ENCODE assay signal across 22 cellular contexts in the genomic region with DNA sequence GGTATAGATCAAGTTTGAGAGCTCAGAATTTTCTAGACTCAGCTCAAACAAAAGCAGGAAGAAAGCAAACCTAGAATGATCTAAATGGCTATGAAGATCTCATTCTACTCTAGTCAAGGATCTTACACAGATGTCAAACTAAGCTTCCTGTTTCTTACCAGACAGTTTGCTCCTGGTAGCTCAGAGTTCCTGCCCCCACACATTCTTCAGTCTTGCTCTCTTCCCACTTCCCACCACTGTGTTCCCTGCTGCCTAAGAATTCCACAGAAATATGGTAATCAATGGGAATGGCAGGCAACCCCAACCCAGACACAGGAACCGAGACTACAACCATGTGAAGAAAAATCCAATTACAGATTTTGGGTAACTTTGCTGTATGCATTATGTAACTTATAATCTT.
DNase-seq lines count a peak whose midpoint lies in the region; ATAC-seq and TF ChIP-seq lines count a peak whose summit lies in the region.
"Had no signal": no experiment of that assay in that cellular context is flagged by ENCODE, and none has a peak within 500 bp of the region (broad histone marks: within the 10 kb centered on the region; RNA-seq: fewer than 3 reads in every experiment).

No MANE protein-coding gene starts in this region.

- ATAC-seq in HG03280 (IDR thresholded peaks at IDR 0.05; ENCODE audit: unreplicated experiment): no peak
- ATAC-seq: HCT116; naive thymus-derived CD8-positive, alpha-beta T cell had no signal

- H3K27me3 ChIP-seq in mesendoderm (ENCODE audit: insufficient read depth, low read length, poor library complexity): no peaks in the 10 kb centered on the region
- no peaks in the 10 kb centered on the region for H3K27me3 ChIP-seq in smooth muscle cell (ENCODE audit: low read depth)
- no peaks in the 10 kb centered on the region for H3K27me3 ChIP-seq in MG63
- H3K27me3 ChIP-seq: adrenal gland, sigmoid colon, uterus had no signal

- no peak overlapping the region for H2BK5ac ChIP-seq in mesendoderm (ENCODE audit: low read length)

- no peaks in the 10 kb centered on the region for H3K79me1 ChIP-seq in mesendoderm (ENCODE audit: low read length)

- no peak overlapping the region for H4K5ac ChIP-seq in mesendoderm (ENCODE audit: low read length)

- H3K27ac ChIP-seq in mesendoderm (ENCODE audit: low read depth, low read length) (no peak overlapping the region), smooth muscle cell (ENCODE audit: low read depth) (peak overlapping the region; percentile 94)
- H3K27ac ChIP-seq: adrenal gland, sigmoid colon, uterus had no signal

- DNase-seq in HT1080 (ENCODE audit: low read depth) (peak; percentile 39), choroid plexus epithelial cell (ENCODE audit: low read depth) (peak; percentile 20), mesendoderm (peak; percentile 34), smooth muscle cell (lab: John Stamatoyannopoulos, UW; ENCODE audit: unreplicated experiment) (no peak), MG63 (no peak), NCI-H1417 treated with DMSO at 0.1 percent for 48 hours (lab: John Stamatoyannopoulos, UW) (no peak)
- DNase-seq: activated CD4-positive, alpha-beta T cell treated with anti-CD3 and anti-CD28 coated beads for 1 hour; activated CD8-positive, alpha-beta memory T cell treated with anti-CD3 and anti-CD28 coated beads for 24 hours; activated naive CD4-positive, alpha-beta T cell; activated T-cell treated with anti-CD3 and anti-CD28 coated beads, Interleukin-2, amount 50 U/mL, for 24 hours; adrenal gland; CD4-positive, CD25-positive, alpha-beta regulatory T cell; foreskin melanocyte; naive thymus-derived CD8-positive, alpha-beta T cell; NCI-H1092 treated with DMSO at 0.1 percent for 48 hours; NCI-H2029 treated with DMSO at 0.1 percent for 48 hours; NCI-H345; NCI-H82; sigmoid colon; uterus had no signal

- no peak overlapping the region for H3K4me2 ChIP-seq in mesendoderm (ENCODE audit: low read length)
- peak overlapping the region; percentile 47 for H3K4me2 ChIP-seq in smooth muscle cell

- H3K4me1 ChIP-seq in mesendoderm (ENCODE audit: control insufficient read depth, low read depth, low read length) (no peaks in the 10 kb centered on the region), smooth muscle cell (ENCODE audit: low read depth) (peaks cover 6% of the 10 kb centered on the region)
- H3K4me1 ChIP-seq: adrenal gland, sigmoid colon, uterus had no signal

- H3K36me3 ChIP-seq in mesendoderm (ENCODE audit: control insufficient read depth, insufficient read depth, low read length) (no peaks in the 10 kb centered on the region), smooth muscle cell (ENCODE audit: low read depth) (no peaks in the 10 kb centered on the region), MG63 (no peaks in the 10 kb centered on the region)
- H3K36me3 ChIP-seq: adrenal gland, sigmoid colon, uterus had no signal

- H3K9ac ChIP-seq in mesendoderm (ENCODE audit: low read length) (no peak overlapping the region), smooth muscle cell (ENCODE audit: low read depth) (no peak overlapping the region)

- no peak overlapping the region for H4K8ac ChIP-seq in mesendoderm (ENCODE audit: low read depth, low read length)

- no peak overlapping the region for H3K23ac ChIP-seq in mesendoderm (ENCODE audit: low read length)

- no peaks in the 10 kb centered on the region for H4K20me1 ChIP-seq in smooth muscle cell (ENCODE audit: low read depth)

- H3K4me3 ChIP-seq in choroid plexus epithelial cell (ENCODE audit: low read depth, low read length) (no peak overlapping the region), mesendoderm (ENCODE audit: low read length) (no peak overlapping the region), smooth muscle cell (no peak overlapping the region), MG63 (no peak overlapping the region)
- H3K4me3 ChIP-seq: adrenal gland, sigmoid colon, uterus had no signal

- no peak overlapping the region for H3K4ac ChIP-seq in mesendoderm (ENCODE audit: low read depth, low read length)

- H3K79me2 ChIP-seq in mesendoderm (ENCODE audit: control insufficient read depth, insufficient read depth, low read length): no peaks in the 10 kb centered on the region
- no peaks in the 10 kb centered on the region for H3K79me2 ChIP-seq in smooth muscle cell (ENCODE audit: low read depth)

- TF ChIP-seq CTCF in choroid plexus epithelial cell (conservative IDR thresholded peaks at IDR 0.05; ENCODE audit: low read depth, low read length) (no peak), smooth muscle cell (IDR thresholded peaks at IDR 0.05; ENCODE audit: borderline replicate concordance, insufficient read depth, poor library complexity, severe bottlenecking) (no peak)

- no peak overlapping the region for H2BK15ac ChIP-seq in mesendoderm (replicated peaks; ENCODE audit: low read depth)

- H3K56ac ChIP-seq in mesendoderm (ENCODE audit: low read length): no peak overlapping the region

- peaks cover 9% of the 10 kb centered on the region for H3F3A ChIP-seq in smooth muscle cell (ENCODE audit: low read depth)

- no peaks in the 10 kb centered on the region for H3K9me3 ChIP-seq in smooth muscle cell (replicated peaks; ENCODE audit: low read depth)
- no peaks in the 10 kb centered on the region for H3K9me3 ChIP-seq in MG63
- H3K9me3 ChIP-seq: adrenal gland, sigmoid colon, uterus had no signal

- no peak overlapping the region for H2AK5ac ChIP-seq in mesendoderm (ENCODE audit: low read length)

- WGBS in mesendoderm (ENCODE audit: extremely low coverage, insufficient coverage, low lambda C conversion rate): no CpG with 5 or more reads among the region's 1 CpG
- 41% methylated on average over 1 of the region's 1 CpG for WGBS in smooth muscle cell (ENCODE audit: low lambda C conversion rate)

- H3K18ac ChIP-seq in mesendoderm (ENCODE audit: low read length): no peak overlapping the region

- no peak overlapping the region for H2BK120ac ChIP-seq in mesendoderm (ENCODE audit: low read depth, low read length)

- peak overlapping the region; percentile 64 for H2AFZ ChIP-seq in smooth muscle cell (ENCODE audit: low read depth)

Comparison
In these comparisons a context has a peak if more than half of its experiments do, and no peak if none do; other contexts are left out.
1. DNase-seq: peak in HT1080 (single experiment), choroid plexus epithelial cell (single experiment) and mesendoderm (single experiment); none in smooth muscle cell (single experiment), MG63 (single experiment) and NCI-H1417 treated with DMSO at 0.1 percent for 48 hours (single experiment).